In genomic region chr3:1830851-1831250, GRCh38 we compare ENCODE assay signal across 20 cellular contexts.
"Had no signal": no experiment of that assay in that cellular context is flagged by ENCODE, and none has a peak within 500 bp of the region (broad histone marks: within the 10 kb centered on the region; RNA-seq: fewer than 3 reads in every experiment).

No MANE protein-coding gene starts in this region.

- H3K27ac ChIP-seq: SJSA1, SK-N-MC had no signal

- H3K36me3 ChIP-seq: MG63, SJSA1 had no signal

- DNase-seq: KBM-7, MG63, NCI-H1092, NCI-H1105 treated with DMSO at 0.1 percent for 48 hours, NCI-H1417 treated with DMSO at 0.1 percent for 48 hours, NCI-H146, NCI-H1694 treated with DMSO at 0.1 percent for 48 hours, NCI-H1930, NCI-H2081, NCI-H2107, NCI-H2171, NCI-H226, NCI-H446, NCI-H510A, NCI-H524 treated with DMSO at 0.1 percent for 48 hours, Right ventricle myocardium superior, RPMI8226, SIG-M5 had no signal

- H3K9me3 ChIP-seq: MG63, SJSA1 had no signal

- H3K4me3 ChIP-seq: MG63, SJSA1, SK-N-MC had no signal

- H3K4me1 ChIP-seq: SJSA1 had no signal

- H3K27me3 ChIP-seq: MG63, SJSA1 had no signal
